8 cellular contexts compared by ENCODE assay signal in genomic region chr11:59667812-59668187, GRCh38. TPM values are rescaled to one million over a fixed set of nuclear protein-coding genes. Genes with fewer than 3 reads are reported as not detected.
DNase-seq lines count a peak whose midpoint lies in the region; ATAC-seq and TF ChIP-seq lines count a peak whose summit lies in the region.

No MANE protein-coding gene starts in this region.

- peak overlapping the region; percentile 90 for H3K56ac ChIP-seq in mesendoderm (ENCODE audit: low read length)

- H3K9me3 ChIP-seq in heart left ventricle (no peaks in the 10 kb centered on the region), uterus (no peaks in the 10 kb centered on the region)

- no peak overlapping the region for H3K23ac ChIP-seq in mesendoderm (ENCODE audit: low read length)

- H3K27me3 ChIP-seq in heart left ventricle (no peaks in the 10 kb centered on the region), brain microvascular endothelial cell (replicated peaks) (no peaks in the 10 kb centered on the region), mesendoderm (ENCODE audit: insufficient read depth, low read length, poor library complexity) (no peaks in the 10 kb centered on the region), uterus (no peaks in the 10 kb centered on the region)

- peak overlapping the region; percentile 85 for H3K9ac ChIP-seq in mesendoderm (ENCODE audit: low read length)

- H2BK5ac ChIP-seq in mesendoderm (ENCODE audit: low read length) = no peak overlapping the region

- H3K79me2 ChIP-seq in mesendoderm (ENCODE audit: control insufficient read depth, insufficient read depth, low read length) = peaks cover 6% of the 10 kb centered on the region

- peaks cover 0 to 43% (median 40%) of the 10 kb centered on the region in 9 donors for H3K36me3 ChIP-seq in heart left ventricle
- H3K36me3 ChIP-seq in brain microvascular endothelial cell (replicated peaks) = peaks cover 31% of the 10 kb centered on the region
- H3K36me3 ChIP-seq in mesendoderm (ENCODE audit: control insufficient read depth, insufficient read depth, low read length) = no peaks in the 10 kb centered on the region
- H3K36me3 ChIP-seq in uterus = no peaks in the 10 kb centered on the region

- H3K4me1 ChIP-seq in heart left ventricle (peaks cover 6 to 52% (median 20%) of the 10 kb centered on the region in 12 donors), mesendoderm (ENCODE audit: control insufficient read depth, low read depth, low read length) (peaks cover 2% of the 10 kb centered on the region), uterus (peaks cover 0 to 8% of the 10 kb centered on the region in 2 donors)

- ATAC-seq in heart left ventricle = no peak
- no peak for ATAC-seq in left cardiac atrium
- ATAC-seq in GM21447 (IDR thresholded peaks at IDR 0.05; ENCODE audit: unreplicated experiment) = no peak
- no peak for ATAC-seq in HG02870 (IDR thresholded peaks at IDR 0.05; ENCODE audit: unreplicated experiment)

- no peak overlapping the region for H3K4ac ChIP-seq in mesendoderm (ENCODE audit: low read depth, low read length)

- peaks cover 4% of the 10 kb centered on the region for H3K79me1 ChIP-seq in mesendoderm (ENCODE audit: low read length)

- H3K18ac ChIP-seq in mesendoderm (ENCODE audit: low read length) = no peak overlapping the region

- H4K5ac ChIP-seq in mesendoderm (ENCODE audit: low read length) = no peak overlapping the region

- H4K8ac ChIP-seq in mesendoderm (ENCODE audit: low read depth, low read length) = no peak overlapping the region

- in situ Hi-C loops in brain microvascular endothelial cell (cut with HindIII; ENCODE audit: low pct_ligation_motif_present, low sequenced_read_pairs) = no loop called here

- H3K27ac ChIP-seq in heart left ventricle (peak overlapping the region in 9 of 12 donors; percentile 82 to 99 (median 94)), brain microvascular endothelial cell (no peak overlapping the region), mesendoderm (ENCODE audit: low read depth, low read length) (no peak overlapping the region), uterus (peak overlapping the region; percentile 95 to 98)

- intact Hi-C loops in heart left ventricle (cut with DNase I) = loop anchor here in 6 of 10 donors (2.0 to 10.0 kb wide), 11 partner anchors 50 to 523 kb away; partner anchors contain the start of genes OSBP (in 4 of the 6) and FAM111A (in 1 of the 6)
- intact Hi-C loops in left cardiac atrium (cut with DNase I) = loop anchor here in 1 of 2 donors (10.0 kb wide), 1 partner anchor 53 kb away; the partner anchor contains the start of gene OSBP
- intact Hi-C loops in uterus (cut with DNase I; ENCODE audit: low total_unique reads) = loop anchor here (10.0 kb wide), 1 partner anchor 53 kb away; the partner anchor contains the start of gene OSBP

- WGBS in heart left ventricle, 4 donors = 20 to 23% (median 22%) methylated on average over 3 of the region's 3 CpGs
- WGBS in mesendoderm (ENCODE audit: extremely low coverage, insufficient coverage, low lambda C conversion rate) = 100% methylated on average over 1 of the region's 3 CpGs

- H3K4me3 ChIP-seq in heart left ventricle (peak overlapping the region; percentile 71 to 99 (median 90)), brain microvascular endothelial cell (ENCODE audit: low read depth, low read length) (peak overlapping the region; percentile 80), mesendoderm (ENCODE audit: low read length) (peak overlapping the region; percentile 71), uterus (peak overlapping the region; percentile 96 to 98)

- H2BK15ac ChIP-seq in mesendoderm (replicated peaks; ENCODE audit: low read depth) = no peak overlapping the region

- TF ChIP-seq POLR2A in heart left ventricle (IDR thresholded peaks at IDR 0.05) (no peak), uterus (IDR thresholded peaks at IDR 0.05) (no peak)

- H3K4me2 ChIP-seq in mesendoderm (ENCODE audit: low read length) = peak overlapping the region; percentile 58

- DNase-seq in heart left ventricle (no peak), left cardiac atrium (no peak), brain microvascular endothelial cell (no peak), mesendoderm (no peak), uterus (no peak), NCI-H2029 (lab: John Stamatoyannopoulos, UW) (no peak)

- TF ChIP-seq CTCF in heart left ventricle (IDR thresholded peaks at IDR 0.05) (no peak), brain microvascular endothelial cell (IDR thresholded peaks at IDR 0.05; ENCODE audit: low read depth, low read length, missing control alignments) (no peak), uterus (IDR thresholded peaks at IDR 0.05) (no peak)

- no peak overlapping the region for H2BK120ac ChIP-seq in mesendoderm (ENCODE audit: low read depth, low read length)

- no peak overlapping the region for H2AK5ac ChIP-seq in mesendoderm (ENCODE audit: low read length)

RNA-seq across cellular contexts. Expression of gene PATL1, which starts 1.0 kb away (rescaled TPM):
- 10 to 100 TPM; 14.4 to 33.3 (median 24.8) TPM for total RNA-seq in heart left ventricle
- polyA plus RNA-seq in heart left ventricle = 10 to 100 TPM in 1 of 2 donors, 1 to 10 TPM in 1; 9.3 to 23.9 TPM
- total RNA-seq in left cardiac atrium = 10 to 100 TPM; 21.6 to 28.2 TPM
- polyA plus RNA-seq in mesendoderm (2013, experiment 1 of 2) = 33.0 TPM
- 32.9 TPM for polyA plus RNA-seq in mesendoderm (2013, experiment 2 of 2)
- total RNA-seq in uterus = 10 to 100 TPM in 2 of 4 donors, 1 to 10 TPM in 2; 3.5 to 43.0 (median 17.3) TPM

RNA-seq across cellular contexts. Expression of gene OR10V1, which starts 45.8 kb away (rescaled TPM):
- total RNA-seq in heart left ventricle = not detected
- polyA plus RNA-seq in heart left ventricle = not detected
- total RNA-seq in left cardiac atrium = not detected
- not detected for polyA plus RNA-seq in mesendoderm (2013, experiment 1 of 2)
- polyA plus RNA-seq in mesendoderm (2013, experiment 2 of 2) = not detected
- not detected for total RNA-seq in uterus

RNA-seq across cellular contexts. Expression of gene OSBP, which starts 52.2 kb away (rescaled TPM):
- total RNA-seq in heart left ventricle (10 to 100 TPM; 23.4 to 48.3 (median 33.1) TPM), left cardiac atrium (10 to 100 TPM; 31.7 to 37.8 TPM), uterus (10 to 100 TPM; 27.4 to 51.0 (median 41.9) TPM)
- 10 to 100 TPM; 12.0 to 22.2 TPM for polyA plus RNA-seq in heart left ventricle
- polyA plus RNA-seq in mesendoderm (2013, experiment 1 of 2) = 21.5 TPM
- polyA plus RNA-seq in mesendoderm (2013, experiment 2 of 2) = 21.1 TPM

Comparison
In these comparisons a context has a peak if more than half of its experiments do, and no peak if none do; other contexts are left out.
1. H3K27ac ChIP-seq: peak in heart left ventricle (9 of 12) and uterus (2 of 2); none in brain microvascular endothelial cell (single experiment) and mesendoderm (single experiment).
2. Peak in every context shown above with its lines, with median percentiles within 50 percentile points of each other: H3K4me3 ChIP-seq.